20 cellular contexts compared by ENCODE assay signal in genomic region chr3:193262707-193263106, GRCh38. TPM values are rescaled to one million over a fixed set of nuclear protein-coding genes. Genes with fewer than 3 reads are reported as not detected.
"Had no signal": no experiment of that assay in that cellular context is flagged by ENCODE, and none has a peak within 500 bp of the region (broad histone marks: within the 10 kb centered on the region; RNA-seq: fewer than 3 reads in every experiment).

No MANE protein-coding gene starts in this region.

- H3K27ac ChIP-seq: esophagus squamous epithelium, gastrocnemius medialis, thoracic aorta, WERI-Rb-1 had no signal

- H3K9me3 ChIP-seq: esophagus squamous epithelium, gastrocnemius medialis, thoracic aorta had no signal

- DNase-seq: activated CD4-positive, alpha-beta T cell treated with anti-CD3 and anti-CD28 coated beads for 1 hour; activated CD4-positive, alpha-beta T cell treated with anti-CD3 and anti-CD28 coated beads, Interleukin-2, amount 50 U/mL, for 1 hour; activated CD8-positive, alpha-beta T cell treated with anti-CD3 and anti-CD28 coated beads, Interleukin-2, amount 10 ng/mL, durations not matched to agents 7 days and 5 days; activated gamma-delta T cell treated with Interleukin-2 at 50 U/mL for 16 hours; activated T-cell treated with anti-CD3 and anti-CD28 coated beads, Interleukin-2, amount 50 U/mL, for 1 hour; aorta; effector CD4-positive, alpha-beta T cell; esophagus squamous epithelium; gastrocnemius medialis; hypothalamus; left ventricle myocardium superior; mammary epithelial cell; natural killer cell; retina; stimulated activated CD4-positive, alpha-beta T cell treated with anti-CD3 and anti-CD28 coated beads, Interleukin-4, amount 100 ng/mL, for 24 hours; stimulated activated naive CD4-positive, alpha-beta T cell treated with Interleukin-2 at 50 U/mL for 16 hours; T-helper 2 cell; WERI-Rb-1 had no signal

- H3K4me3 ChIP-seq: esophagus squamous epithelium, gastrocnemius medialis, thoracic aorta had no signal

- H3K36me3 ChIP-seq: esophagus squamous epithelium, gastrocnemius medialis, thoracic aorta, WERI-Rb-1 had no signal

- ATAC-seq: activated CD8-positive, alpha-beta T cell treated with anti-CD3 and anti-CD28 coated beads, Interleukin-2, amount 10 ng/mL, durations not matched to agents 7 days and 5 days; activated naive CD4-positive, alpha-beta T cell treated with anti-CD3 and anti-CD28 coated beads, Interleukin-2, amount 50 U/mL, for 72 hours; natural killer cell had no signal

- H3K27me3 ChIP-seq: esophagus squamous epithelium, gastrocnemius medialis had no signal

- H3K4me1 ChIP-seq: esophagus squamous epithelium, gastrocnemius medialis had no signal

RNA-seq across cellular contexts. Expression of gene PLAAT1, which starts 21.7 kb away (rescaled TPM):
- total RNA-seq: activated CD8-positive, alpha-beta T cell treated with anti-CD3 and anti-CD28 coated beads, Interleukin-2, amount 10 ng/mL, durations not matched to agents 7 days and 5 days; natural killer cell; thoracic aorta had no signal
